In genomic region chr18:50747849-50748242, GRCh38 we compare ENCODE assay signal across 14 cellular contexts.
"Had no signal": no experiment of that assay in that cellular context is flagged by ENCODE, and none has a peak within 500 bp of the region (broad histone marks: within the 10 kb centered on the region; RNA-seq: fewer than 3 reads in every experiment).

No MANE protein-coding gene starts in this region.

- H3K27me3 ChIP-seq: breast epithelium, tibial nerve had no signal

- H3K36me3 ChIP-seq: breast epithelium, left lung, tibial nerve had no signal

- H3K9me3 Mint-ChIP-seq: activated CD4-positive, alpha-beta T cell treated with anti-CD3 and anti-CD28 coated beads, Interleukin-2, amount 10 ng/mL, durations not matched to agents 24 days and 14 days; activated naive CD8-positive, alpha-beta T cell treated with anti-CD3 and anti-CD28 coated beads, Interleukin-2, amount 50 U/mL, for 24 hours had no signal

- H3K27ac Mint-ChIP-seq: activated CD4-positive, alpha-beta T cell treated with anti-CD3 and anti-CD28 coated beads, Interleukin-2, amount 10 ng/mL, durations not matched to agents 24 days and 14 days; activated CD8-positive, alpha-beta T cell treated with anti-CD3 and anti-CD28 coated beads, Interleukin-2, amount 10 ng/mL, durations not matched to agents 7 days and 5 days; activated naive CD8-positive, alpha-beta T cell treated with anti-CD3 and anti-CD28 coated beads, Interleukin-2, amount 50 U/mL, for 24 hours had no signal

- H3K4me1 ChIP-seq: breast epithelium, left lung, tibial nerve had no signal

- H3K4me1 Mint-ChIP-seq: activated CD4-positive, alpha-beta T cell treated with anti-CD3 and anti-CD28 coated beads, Interleukin-2, amount 10 ng/mL, durations not matched to agents 24 days and 14 days; activated naive CD8-positive, alpha-beta T cell treated with anti-CD3 and anti-CD28 coated beads, Interleukin-2, amount 50 U/mL, for 24 hours had no signal

- ATAC-seq: activated CD8-positive, alpha-beta T cell treated with anti-CD3 and anti-CD28 coated beads, Interleukin-2, amount 10 ng/mL, durations not matched to agents 7 days and 5 days; activated naive CD8-positive, alpha-beta T cell treated with anti-CD3 and anti-CD28 coated beads, Interleukin-2, amount 50 U/mL, for 24 hours; left lung; right cardiac atrium had no signal

- H3K4me3 ChIP-seq: breast epithelium, left lung, skin epidermis, tibial nerve had no signal

- H3K4me3 Mint-ChIP-seq: activated CD4-positive, alpha-beta T cell treated with anti-CD3 and anti-CD28 coated beads, Interleukin-2, amount 10 ng/mL, durations not matched to agents 24 days and 14 days; activated CD8-positive, alpha-beta T cell treated with anti-CD3 and anti-CD28 coated beads, Interleukin-2, amount 10 ng/mL, durations not matched to agents 7 days and 5 days; activated naive CD8-positive, alpha-beta T cell treated with anti-CD3 and anti-CD28 coated beads, Interleukin-2, amount 50 U/mL, for 24 hours had no signal

- H3K9me3 ChIP-seq: left lung had no signal

- H3K27ac ChIP-seq: breast epithelium, left lung, skin epidermis, tibial nerve had no signal

- DNase-seq: activated CD4-positive, alpha-beta T cell treated with anti-CD3 and anti-CD28 coated beads, Interleukin-2, amount 10 ng/mL, durations not matched to agents 24 days and 14 days; activated CD4-positive, CD25-positive, alpha-beta regulatory T cell; activated CD8-positive, alpha-beta T cell treated with anti-CD3 and anti-CD28 coated beads, Interleukin-2, amount 10 ng/mL, durations not matched to agents 7 days and 5 days; activated naive CD4-positive, alpha-beta T cell treated with Interleukin-2 at 50 U/mL for 16 hours; activated naive CD8-positive, alpha-beta T cell treated with anti-CD3 and anti-CD28 coated beads, Interleukin-2, amount 50 U/mL, for 24 hours; aorta; kidney; left lung; right cardiac atrium; stimulated activated CD4-positive, alpha-beta T cell treated with anti-CD3 and anti-CD28 coated beads, Interleukin-4, amount 100 ng/mL, for 24 hours; stimulated activated naive CD4-positive, alpha-beta T cell had no signal
